14 cellular contexts compared by ENCODE assay signal in the genomic region with DNA sequence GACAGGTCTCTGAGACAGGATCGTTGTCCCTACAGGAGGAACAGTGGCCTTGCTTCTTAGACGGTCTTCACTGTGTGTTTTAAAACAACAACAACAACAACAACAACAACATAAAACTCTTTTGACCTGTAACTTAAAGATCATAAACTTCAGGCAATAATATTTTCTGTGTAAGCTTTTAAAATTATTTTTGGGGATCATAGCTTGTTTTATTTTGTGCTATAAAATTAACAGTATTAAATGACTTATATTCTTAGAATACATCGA.
"Had no signal": no experiment of that assay in that cellular context is flagged by ENCODE, and none has a peak within 500 bp of the region (broad histone marks: within the 10 kb centered on the region; RNA-seq: fewer than 3 reads in every experiment).

No MANE protein-coding gene starts in this region.

- H3K4me1 ChIP-seq: neural progenitor cell, parathyroid adenoma had no signal

- H3K9ac ChIP-seq: neural progenitor cell, parathyroid adenoma had no signal

- H3K4me2 ChIP-seq: neural progenitor cell had no signal

- DNase-seq: activated effector memory CD4-positive, alpha-beta T cell treated with Interleukin-2 at 50 U/mL for 16 hours; activated T-cell treated with anti-CD3 and anti-CD28 coated beads, Interleukin-2, amount 50 U/mL, for 24 hours; amniotic stem cell; head of caudate nucleus; kidney; left ventricle myocardium inferior; mesendoderm; T-helper 2 cell had no signal

- H3K4me3 Mint-ChIP-seq: activated T-cell treated with anti-CD3 and anti-CD28 coated beads, Interleukin-2, amount 50 U/mL, for 24 hours; neural progenitor cell; stimulated activated memory B cell treated with anti-CD40 and anti-IgM and Interleukin-4, amounts not matched to agents 10 μg/mL and 1 μg/mL and 100 μg/mL, for 72 hours had no signal

- H3K27me3 ChIP-seq: body of pancreas, upper lobe of left lung had no signal

- H3K9me3 Mint-ChIP-seq: activated naive CD4-positive, alpha-beta T cell treated with anti-CD3 and anti-CD28 coated beads, Interleukin-2, amount 50 U/mL, for 72 hours; activated T-cell treated with anti-CD3 and anti-CD28 coated beads, Interleukin-2, amount 50 U/mL, for 24 hours; neural progenitor cell; stimulated activated memory B cell treated with anti-CD40 and anti-IgM and Interleukin-4, amounts not matched to agents 10 μg/mL and 1 μg/mL and 100 μg/mL, for 72 hours had no signal

- H3K27ac Mint-ChIP-seq: activated T-cell treated with anti-CD3 and anti-CD28 coated beads, Interleukin-2, amount 50 U/mL, for 24 hours; neural progenitor cell; stimulated activated memory B cell treated with anti-CD40 and anti-IgM and Interleukin-4, amounts not matched to agents 10 μg/mL and 1 μg/mL and 100 μg/mL, for 72 hours had no signal

- H3K27ac ChIP-seq: left ventricle myocardium inferior, neural progenitor cell, parathyroid adenoma, upper lobe of left lung had no signal

- H3K36me3 ChIP-seq: neural progenitor cell had no signal

- ATAC-seq: activated naive CD4-positive, alpha-beta T cell treated with anti-CD3 and anti-CD28 coated beads, Interleukin-2, amount 50 U/mL, for 72 hours; stimulated activated memory B cell treated with anti-CD40 and anti-IgM and Interleukin-4, amounts not matched to agents 10 μg/mL and 1 μg/mL and 100 μg/mL, for 72 hours had no signal

- H3K9me3 ChIP-seq: body of pancreas, left ventricle myocardium inferior, upper lobe of left lung had no signal

- H2AFZ ChIP-seq: neural progenitor cell, parathyroid adenoma had no signal

- FAIRE-seq: kidney had no signal

- H3K4me3 ChIP-seq: body of pancreas, left ventricle myocardium inferior, neural progenitor cell, upper lobe of left lung had no signal
